Comparison of ENCODE assay signal across 16 cellular contexts in genomic region chr1:235583511-235584001, GRCh38.
DNase-seq lines count a peak whose midpoint lies in the region; ATAC-seq, FAIRE-seq and TF ChIP-seq lines count a peak whose summit lies in the region.
"Had no signal": no experiment of that assay in that cellular context is flagged by ENCODE, and none has a peak within 500 bp of the region (broad histone marks: within the 10 kb centered on the region; RNA-seq: fewer than 3 reads in every experiment).

No MANE protein-coding gene starts in this region.

- H3K27me3 ChIP-seq in HCT116 (ENCODE audit: insufficient read depth, low read length) (no peaks in the 10 kb centered on the region), SK-N-SH (ENCODE audit: insufficient read depth) (no peaks in the 10 kb centered on the region), spleen (replicated peaks in 1 of 7) (peaks cover 0 to 3% (median 0%) of the 10 kb centered on the region in 7 donors), pancreas (no peaks in the 10 kb centered on the region)
- H3K27me3 ChIP-seq: thyroid gland had no signal

- 68% methylated on average over 4 of the region's 4 CpGs for WGBS in SK-N-SH (ENCODE audit: low lambda C conversion rate)
- WGBS in spleen, 5 donors, result 49 to 81% (median 67%) methylated on average over 4 of the region's 4 CpGs
- 57 to 69% methylated on average over 4 of the region's 4 CpGs for WGBS in pancreas, 2 donors

- H3K9me3 ChIP-seq in HCT116 (ENCODE audit: control insufficient read depth in 1 of 2, insufficient read depth in 1 of 2, low read depth in 1 of 2, low read length in 2 of 2) (peaks cover 0 to 1% of the 10 kb centered on the region in 2 experiments; a peak in 1 of 4 replicates), SK-N-SH (no peaks in the 10 kb centered on the region), spleen (peaks cover 0 to 8% (median 4%) of the 10 kb centered on the region in 8 donors), pancreas (no peaks in the 10 kb centered on the region)
- H3K9me3 ChIP-seq: mucosa of descending colon, thyroid gland had no signal

- TF ChIP-seq POLR2A in HCT116 (IDR thresholded peaks at IDR 0.05; ENCODE audit: borderline replicate concordance, extremely low read depth, insufficient read depth, insufficient read length) (no peak), spleen (IDR thresholded peaks at IDR 0.05) (no peak)

- no peaks in the 10 kb centered on the region for H3K79me2 ChIP-seq in HCT116 (ENCODE audit: insufficient read depth, low read length)
- no peaks in the 10 kb centered on the region for H3K79me2 ChIP-seq in SK-N-SH (ENCODE audit: insufficient read depth)

- no peak overlapping the region for H3K27ac ChIP-seq in HCT116 (ENCODE audit: low read depth, low read length)
- no peak overlapping the region for H3K27ac ChIP-seq in SK-N-SH (ENCODE audit: low read depth in 2 of 2, low read length in 1 of 2)
- no peak overlapping the region for H3K27ac ChIP-seq in spleen
- no peak overlapping the region for H3K27ac ChIP-seq in pancreas
- H3K27ac ChIP-seq: thyroid gland had no signal

- peak; percentile 83 for ATAC-seq in HCT116
- no peak for ATAC-seq in pancreas
- ATAC-seq in HG03571 (IDR thresholded peaks at IDR 0.05; ENCODE audit: unreplicated experiment), result no peak
- ATAC-seq: mucosa of descending colon; stimulated activated effector memory CD8-positive, alpha-beta T cell treated with anti-CD3 and anti-CD28 coated beads, Interleukin-12 subunit alpha, Interleukin-12 subunit beta, amount 100 ng/mL, for 72 hours had no signal

- CTCF ChIA-PET in HCT116 (lab: Charles Lee) (interaction anchor here (0.7 to 1.5 kb wide), 4 partner anchors 11 to 34 kb away, joined by 3 to 9 read pairs (median 4); no protein-coding TSS in a partner anchor), SK-N-SH (lab: Yijun Ruan, JAX) (interaction anchor here (1.0 to 1.3 kb wide), 3 partner anchors 11 to 70 kb away, joined by 3 read pairs; no protein-coding TSS in a partner anchor)

- no peak for FAIRE-seq in pancreas (lab: Jason Lieb, UNC)
- FAIRE-seq: small intestine had no signal

- H2AFZ ChIP-seq in HCT116 (ENCODE audit: low read depth, low read length, poor library complexity, severe bottlenecking) (no peak overlapping the region), SK-N-SH (ENCODE audit: low read depth) (no peak overlapping the region)

- no TSS peak for BruUV-seq in HCT116 (replicated peaks; lab: Mats Ljungman, UMichigan)

- no peak for TF ChIP-seq EP300 in SK-N-SH (IDR thresholded peaks at IDR 0.05; ENCODE audit: borderline replicate concordance in 1 of 2, low read depth in 1 of 2, low read length in 1 of 2)

- H3K9me2 ChIP-seq in HCT116 (ENCODE audit: insufficient read depth) (no peaks in the 10 kb centered on the region), SK-N-SH (no peaks in the 10 kb centered on the region)

- DNase-seq in HCT116 (ENCODE audit: low read depth, low spot score) (no peak), SK-N-SH (no peak), fibroblast of the aortic adventitia (ENCODE audit: low read depth) (peak; percentile 11), spleen (peak; percentile 25), pancreas (no peak)
- DNase-seq in activated naive CD4-positive, alpha-beta T cell treated with Interleukin-2 at 50 U/mL for 16 hours, result no peak
- DNase-seq: activated CD4-positive, alpha-beta T cell treated with anti-CD3 and anti-CD28 coated beads for 4 hours; activated naive CD4-positive, alpha-beta T cell treated with anti-CD3 and anti-CD28 coated beads, Interleukin-2, amount 10 ng/mL, durations not matched to agents 7 days and 5 days; mucosa of descending colon; NCI-H187 treated with DMSO at 0.1 percent for 48 hours; NCI-H446 treated with DMSO at 0.1 percent for 48 hours; small intestine; T1000; thyroid gland had no signal

- H3F3A ChIP-seq in SK-N-SH (replicated peaks; ENCODE audit: insufficient read depth), result no peaks in the 10 kb centered on the region

- POLR2A ChIA-PET in HCT116 (lab: Charles Lee) (no interaction called here), SK-N-SH (lab: Yijun Ruan, JAX) (no interaction called here)

- RAD21 ChIA-PET in HCT116 (lab: Charles Lee; ENCODE audit: low non-redundant PET in 1 of 2, low total read pairs in 2 of 2, uncharacterized antibody in 2 of 2, unreplicated experiment in 2 of 2), result no interaction called here

- H3K9ac ChIP-seq in HCT116 (ENCODE audit: low read length), result no peak overlapping the region
- H3K9ac ChIP-seq in SK-N-SH, result no peak overlapping the region

- H3K4me3 ChIP-seq in HCT116 (replicated peaks in 1 of 2; ENCODE audit: low read depth in 1 of 2, low read length in 2 of 2) (no peak overlapping the region), SK-N-SH (ENCODE audit: low read depth in 2 of 2, low read length in 1 of 2) (no peak overlapping the region), fibroblast of the aortic adventitia (ENCODE audit: low read depth, low read length) (no peak overlapping the region), spleen (no peak overlapping the region), pancreas (no peak overlapping the region)
- H3K4me3 ChIP-seq: mucosa of descending colon, thyroid gland had no signal

- no peaks in the 10 kb centered on the region for H3K36me3 ChIP-seq in HCT116 (ENCODE audit: control insufficient read depth in 1 of 2, insufficient read depth in 2 of 2, low read length in 2 of 2)
- no peaks in the 10 kb centered on the region for H3K36me3 ChIP-seq in SK-N-SH (replicated peaks in 1 of 2; ENCODE audit: control insufficient read depth in 1 of 2, insufficient read depth in 2 of 2, low read length in 1 of 2)
- no peaks in the 10 kb centered on the region for H3K36me3 ChIP-seq in spleen
- no peaks in the 10 kb centered on the region for H3K36me3 ChIP-seq in pancreas
- H3K36me3 ChIP-seq: thyroid gland had no signal

- H3K4me1 ChIP-seq in HCT116 (ENCODE audit: control insufficient read depth in 1 of 2, insufficient read depth in 2 of 2, low read length in 2 of 2) (no peaks in the 10 kb centered on the region), SK-N-SH (ENCODE audit: control insufficient read depth in 1 of 2, insufficient read depth in 2 of 2, low read depth in 1 of 2, low read length in 1 of 2) (no peaks in the 10 kb centered on the region), spleen (no peaks in the 10 kb centered on the region), pancreas (no peaks in the 10 kb centered on the region)
- H3K4me1 ChIP-seq: thyroid gland had no signal

- no peak for TF ChIP-seq RAD21 in HCT116 (IDR thresholded peaks at IDR 0.05; ENCODE audit: low read depth)
- TF ChIP-seq RAD21 in SK-N-SH (IDR thresholded peaks at IDR 0.05; ENCODE audit: low read length), result no peak

- TF ChIP-seq CTCF in HCT116 (IDR thresholded peaks at IDR 0.05 in 2 of 3, conservative IDR thresholded peaks at IDR 0.05 in 1 of 3; ENCODE audit: borderline replicate concordance in 1 of 3, insufficient read depth in 1 of 3, low read depth in 2 of 3, low read length in 2 of 3), result peak in 2 of 3 experiments; percentile 24 to 26; a peak in 3 of 6 replicates
- 0 out of 2 replicates have a peak, but pooled peaks have one; percentile 14 for TF ChIP-seq CTCF in SK-N-SH (IDR thresholded peaks at IDR 0.05)
- TF ChIP-seq CTCF in fibroblast of the aortic adventitia (IDR thresholded peaks at IDR 0.05; ENCODE audit: insufficient read depth, low read length), result peak; percentile 16
- TF ChIP-seq CTCF in spleen (IDR thresholded peaks at IDR 0.05 in 8 of 11, conservative IDR thresholded peaks at IDR 0.05 in 3 of 11), result no peak
- TF ChIP-seq CTCF in pancreas (IDR thresholded peaks at IDR 0.05), result no peak

- intact Hi-C loops in HCT116 (cut with micrococcal nuclease), result no loop called here
- intact Hi-C loops in spleen (cut with DNase I; ENCODE audit: low total_unique reads), result no loop called here
- intact Hi-C loops in pancreas (cut with DNase I), result no loop called here

- no peak overlapping the region for H3K4me2 ChIP-seq in HCT116 (ENCODE audit: low read length)
- H3K4me2 ChIP-seq in SK-N-SH, result no peak overlapping the region

- H4K20me1 ChIP-seq in HCT116 (ENCODE audit: insufficient read depth) (no peaks in the 10 kb centered on the region), SK-N-SH (ENCODE audit: insufficient read depth) (no peaks in the 10 kb centered on the region)

TF ChIP-seq in HCT116, 20 proteins besides CTCF, POLR2A, EP300 and RAD21 (continues in another document):
- TF ChIP-seq SRF (IDR thresholded peaks at IDR 0.05; ENCODE audit: low read depth), result no peak
- no peak for TF ChIP-seq ZFX (IDR thresholded peaks at IDR 0.05)
- TF ChIP-seq EZH2 (IDR thresholded peaks at IDR 0.05), result no peak
- TF ChIP-seq ZNF274 (IDR thresholded peaks at IDR 0.05; ENCODE audit: low read depth, low read length), result no peak
- no peak for TF ChIP-seq JUND (IDR thresholded peaks at IDR 0.05)

TF ChIP-seq in SK-N-SH, 30 proteins besides CTCF, POLR2A, EP300 and RAD21 (continues in another document):
- TF ChIP-seq SMC3 (IDR thresholded peaks at IDR 0.05; ENCODE audit: low read depth, low read length) (no peak), MEF2A (IDR thresholded peaks at IDR 0.05; ENCODE audit: borderline replicate concordance, low read depth) (no peak), RFX5 (IDR thresholded peaks at IDR 0.05; ENCODE audit: low read length) (no peak), GABPA (IDR thresholded peaks at IDR 0.05; ENCODE audit: low read depth) (no peak), TEAD4 (IDR thresholded peaks at IDR 0.05; ENCODE audit: borderline replicate concordance, insufficient read depth) (no peak), JUND (IDR thresholded peaks at IDR 0.05) (no peak)
- TF ChIP-seq, protein P1, sequence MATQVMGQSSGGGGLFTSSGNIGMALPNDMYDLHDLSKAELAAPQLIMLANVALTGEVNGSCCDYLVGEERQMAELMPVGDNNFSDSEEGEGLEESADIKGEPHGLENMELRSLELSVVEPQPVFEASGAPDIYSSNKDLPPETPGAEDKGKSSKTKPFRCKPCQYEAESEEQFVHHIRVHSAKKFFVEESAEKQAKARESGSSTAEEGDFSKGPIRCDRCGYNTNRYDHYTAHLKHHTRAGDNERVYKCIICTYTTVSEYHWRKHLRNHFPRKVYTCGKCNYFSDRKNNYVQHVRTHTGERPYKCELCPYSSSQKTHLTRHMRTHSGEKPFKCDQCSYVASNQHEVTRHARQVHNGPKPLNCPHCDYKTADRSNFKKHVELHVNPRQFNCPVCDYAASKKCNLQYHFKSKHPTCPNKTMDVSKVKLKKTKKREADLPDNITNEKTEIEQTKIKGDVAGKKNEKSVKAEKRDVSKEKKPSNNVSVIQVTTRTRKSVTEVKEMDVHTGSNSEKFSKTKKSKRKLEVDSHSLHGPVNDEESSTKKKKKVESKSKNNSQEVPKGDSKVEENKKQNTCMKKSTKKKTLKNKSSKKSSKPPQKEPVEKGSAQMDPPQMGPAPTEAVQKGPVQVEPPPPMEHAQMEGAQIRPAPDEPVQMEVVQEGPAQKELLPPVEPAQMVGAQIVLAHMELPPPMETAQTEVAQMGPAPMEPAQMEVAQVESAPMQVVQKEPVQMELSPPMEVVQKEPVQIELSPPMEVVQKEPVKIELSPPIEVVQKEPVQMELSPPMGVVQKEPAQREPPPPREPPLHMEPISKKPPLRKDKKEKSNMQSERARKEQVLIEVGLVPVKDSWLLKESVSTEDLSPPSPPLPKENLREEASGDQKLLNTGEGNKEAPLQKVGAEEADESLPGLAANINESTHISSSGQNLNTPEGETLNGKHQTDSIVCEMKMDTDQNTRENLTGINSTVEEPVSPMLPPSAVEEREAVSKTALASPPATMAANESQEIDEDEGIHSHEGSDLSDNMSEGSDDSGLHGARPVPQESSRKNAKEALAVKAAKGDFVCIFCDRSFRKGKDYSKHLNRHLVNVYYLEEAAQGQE (IDR thresholded peaks at IDR 0.05; ENCODE audit: low read depth, low read length), result no peak

Comparison
In these comparisons a context has a peak if more than half of its experiments do, and no peak if none do; other contexts are left out.
1. DNase-seq: peak in fibroblast of the aortic adventitia (single experiment) and spleen (single experiment); none in HCT116 (single experiment), SK-N-SH (single experiment), activated naive CD4-positive, alpha-beta T cell treated with Interleukin-2 at 50 U/mL for 16 hours (single experiment) and pancreas (0 of 6).
2. CTCF ChIP-seq: peak in HCT116 (2 of 3), SK-N-SH (single experiment) and fibroblast of the aortic adventitia (single experiment); none in spleen (0 of 11) and pancreas (0 of 4).
3. Of the 11 proteins assayed by ChIP-seq in both SK-N-SH and HCT116: peak only in SK-N-SH: none; only in HCT116: none; in both: CTCF; in neither: 10.